Comparison of ENCODE assay signal across 15 cellular contexts in genomic region chr14:73168691-73169090, GRCh38.
"Had no signal": no experiment of that assay in that cellular context is flagged by ENCODE, and none has a peak within 500 bp of the region (broad histone marks: within the 10 kb centered on the region; RNA-seq: fewer than 3 reads in every experiment).

No MANE protein-coding gene starts in this region.

- H3K4me3 ChIP-seq: lung, spleen, thyroid gland had no signal

- H3K27me3 ChIP-seq: foreskin keratinocyte, spleen, thyroid gland had no signal

- DNase-seq: activated CD4-positive, alpha-beta T cell treated with anti-CD3 and anti-CD28 coated beads, Interleukin-2, amount 10 ng/mL, durations not matched to agents 7 days and 5 days; activated CD8-positive, alpha-beta memory T cell treated with anti-CD3 and anti-CD28 coated beads for 24 hours; activated CD8-positive, alpha-beta memory T cell treated with anti-CD3 and anti-CD28 coated beads, Interleukin-2, amount 50 U/mL, for 48 hours; activated effector memory CD4-positive, alpha-beta T cell treated with Interleukin-2 at 50 U/mL for 16 hours; activated naive CD4-positive, alpha-beta T cell treated with anti-CD3 and anti-CD28 coated beads, Interleukin-2, amount 10 ng/mL, durations not matched to agents 7 days and 5 days; activated naive CD8-positive, alpha-beta T cell treated with anti-CD3 and anti-CD28 coated beads, Interleukin-2, amount 50 U/mL, for 24 hours; activated T-cell treated with anti-CD3 and anti-CD28 coated beads, Interleukin-2, amount 50 U/mL, for 48 hours; foreskin keratinocyte; islet precursor cell; naive B cell; spleen; stimulated activated naive B cell treated with anti-CD40 and anti-IgM and Interleukin-4, amounts not matched to agents 10 μg/mL and 1 μg/mL and 100 μg/mL, for 72 hours; thyroid gland had no signal

- H3K9ac ChIP-seq: parathyroid adenoma had no signal

- H3K27ac ChIP-seq: foreskin keratinocyte, parathyroid adenoma, spleen, thyroid gland had no signal

- H3K4me1 ChIP-seq: parathyroid adenoma, spleen, thyroid gland had no signal
